Comparison of ENCODE assay signal across 26 cellular contexts in the genomic region with DNA sequence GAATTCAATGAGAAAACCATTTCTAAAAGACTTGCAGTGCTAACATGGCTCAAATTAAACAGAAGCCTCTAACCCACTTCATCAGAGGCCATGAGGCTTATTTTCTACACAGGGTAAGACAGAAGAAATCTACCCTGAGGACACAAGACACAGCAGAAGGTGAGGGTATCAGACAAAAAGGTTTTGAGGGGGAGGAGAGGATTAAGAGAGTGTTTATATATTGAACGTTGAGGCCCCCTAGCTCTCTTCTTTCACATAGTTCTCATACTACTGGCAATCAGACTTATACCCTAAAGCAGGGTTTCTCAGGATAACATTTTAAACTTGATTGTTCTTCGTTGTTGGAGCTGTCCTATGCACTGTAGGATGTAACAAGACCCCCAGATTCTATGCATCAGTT. TPM values are rescaled to one million over a fixed set of nuclear protein-coding genes. Genes with fewer than 3 reads are reported as not detected.
DNase-seq lines count a peak whose midpoint lies in the region; ATAC-seq and TF ChIP-seq lines count a peak whose summit lies in the region.
"Had no signal": no experiment of that assay in that cellular context is flagged by ENCODE, and none has a peak within 500 bp of the region (broad histone marks: within the 10 kb centered on the region; RNA-seq: fewer than 3 reads in every experiment).

No MANE protein-coding gene starts in this region.

- no peak for ATAC-seq in GM21447 (IDR thresholded peaks at IDR 0.05; ENCODE audit: unreplicated experiment)
- ATAC-seq in HG03520 (IDR thresholded peaks at IDR 0.05; ENCODE audit: unreplicated experiment): no peak
- no peak for ATAC-seq in GM18867 (IDR thresholded peaks at IDR 0.05; ENCODE audit: unreplicated experiment)
- ATAC-seq: Right ventricle myocardium inferior had no signal

- no peaks in the 10 kb centered on the region for H3K9me3 Mint-ChIP-seq in activated naive CD4-positive, alpha-beta T cell treated with anti-CD3 and anti-CD28 coated beads, Interleukin-2, amount 50 U/mL, for 24 hours
- H3K9me3 Mint-ChIP-seq in activated naive CD4-positive, alpha-beta T cell treated with anti-CD3 and anti-CD28 coated beads, Interleukin-2, amount 10 ng/mL, durations not matched to agents 7 days and 5 days: peaks cover 29% of the 10 kb centered on the region
- H3K9me3 Mint-ChIP-seq in glutamatergic neuron (ENCODE audit: unreplicated experiment): peaks cover 11% of the 10 kb centered on the region

- H3K27me3 Mint-ChIP-seq in activated naive CD4-positive, alpha-beta T cell treated with anti-CD3 and anti-CD28 coated beads, Interleukin-2, amount 50 U/mL, for 24 hours: no peaks in the 10 kb centered on the region
- no peaks in the 10 kb centered on the region for H3K27me3 Mint-ChIP-seq in activated naive CD4-positive, alpha-beta T cell treated with anti-CD3 and anti-CD28 coated beads, Interleukin-2, amount 10 ng/mL, durations not matched to agents 7 days and 5 days
- H3K27me3 Mint-ChIP-seq in glutamatergic neuron (ENCODE audit: unreplicated experiment): peaks cover 2% of the 10 kb centered on the region
- H3K27me3 Mint-ChIP-seq: B cell, IgD-negative memory B cell had no signal

- peaks cover 65% of the 10 kb centered on the region for H3K4me1 Mint-ChIP-seq in activated naive CD4-positive, alpha-beta T cell treated with anti-CD3 and anti-CD28 coated beads, Interleukin-2, amount 50 U/mL, for 24 hours
- H3K4me1 Mint-ChIP-seq in activated naive CD4-positive, alpha-beta T cell treated with anti-CD3 and anti-CD28 coated beads, Interleukin-2, amount 10 ng/mL, durations not matched to agents 7 days and 5 days: no peaks in the 10 kb centered on the region
- H3K4me1 Mint-ChIP-seq in glutamatergic neuron (ENCODE audit: low read depth, unreplicated experiment): peaks cover 9% of the 10 kb centered on the region

- H3K36me3 Mint-ChIP-seq in activated naive CD4-positive, alpha-beta T cell treated with anti-CD3 and anti-CD28 coated beads, Interleukin-2, amount 50 U/mL, for 24 hours: peaks cover 37% of the 10 kb centered on the region
- H3K36me3 Mint-ChIP-seq in activated naive CD4-positive, alpha-beta T cell treated with anti-CD3 and anti-CD28 coated beads, Interleukin-2, amount 10 ng/mL, durations not matched to agents 7 days and 5 days: peaks cover 33% of the 10 kb centered on the region
- H3K36me3 Mint-ChIP-seq in glutamatergic neuron (ENCODE audit: unreplicated experiment): peaks cover 19% of the 10 kb centered on the region

- CTCF ChIA-PET in activated naive CD4-positive, alpha-beta T cell treated with anti-CD3 and anti-CD28 coated beads, Interleukin-2, amount 10 ng/mL, durations not matched to agents 7 days and 5 days (lab: Charles Lee): interaction anchor here (1.8 kb wide), 1 partner anchor 9 kb away, joined by 7 read pairs; no protein-coding TSS in a partner anchor

- H3K27ac Mint-ChIP-seq in activated naive CD4-positive, alpha-beta T cell treated with anti-CD3 and anti-CD28 coated beads, Interleukin-2, amount 50 U/mL, for 24 hours: peak overlapping the region; percentile 80
- H3K27ac Mint-ChIP-seq in activated naive CD4-positive, alpha-beta T cell treated with anti-CD3 and anti-CD28 coated beads, Interleukin-2, amount 10 ng/mL, durations not matched to agents 7 days and 5 days: no peak overlapping the region
- H3K27ac Mint-ChIP-seq in glutamatergic neuron (ENCODE audit: unreplicated experiment): peak overlapping the region; percentile 34
- H3K27ac Mint-ChIP-seq: B cell, HFFc6 had no signal

- no peak for TF ChIP-seq CTCF in glutamatergic neuron (IDR thresholded peaks at IDR 0.05; ENCODE audit: partially characterized antibody, unreplicated experiment)

- DNase-seq in activated naive CD4-positive, alpha-beta T cell treated with anti-CD3 and anti-CD28 coated beads, Interleukin-2, amount 10 ng/mL, durations not matched to agents 7 days and 5 days: no peak
- DNase-seq in NCI-H82 treated with DMSO at 0.1 percent for 48 hours (lab: John Stamatoyannopoulos, UW; ENCODE audit: unreplicated experiment): peak; percentile 71
- no peak for DNase-seq in glutamatergic neuron
- no peak for DNase-seq in inferior parietal cortex (ENCODE audit: extremely low spot score)
- DNase-seq: CD8-positive, alpha-beta memory T cell; DND-41; GM23248; H7; HFFc6; Karpas-422; NCI-H1092; NCI-H1417 treated with DMSO at 0.1 percent for 48 hours; NCI-H187; NCI-H2081 treated with DMSO at 0.1 percent for 48 hours; NCI-H2171; NCI-H345; NCI-H510A treated with DMSO at 0.1 percent for 48 hours; NCI-H774; PC-9 had no signal

- no peak overlapping the region for H3K4me3 Mint-ChIP-seq in activated naive CD4-positive, alpha-beta T cell treated with anti-CD3 and anti-CD28 coated beads, Interleukin-2, amount 50 U/mL, for 24 hours
- no peak overlapping the region for H3K4me3 Mint-ChIP-seq in activated naive CD4-positive, alpha-beta T cell treated with anti-CD3 and anti-CD28 coated beads, Interleukin-2, amount 10 ng/mL, durations not matched to agents 7 days and 5 days
- no peak overlapping the region for H3K4me3 Mint-ChIP-seq in glutamatergic neuron (ENCODE audit: unreplicated experiment)
- H3K4me3 Mint-ChIP-seq: B cell, HFFc6, IgD-negative memory B cell had no signal

RNA-seq across cellular contexts. Expression of a gene that starts 21.4 kb away (rescaled TPM):
- total RNA-seq in glutamatergic neuron (ENCODE audit: unreplicated experiment): 72.9 TPM

RNA-seq across cellular contexts. Expression of a gene that starts 21.8 kb away (rescaled TPM):
- total RNA-seq in glutamatergic neuron (ENCODE audit: unreplicated experiment): 95.4 TPM
